Comparison of ENCODE assay signal across 7 cellular contexts in genomic region chr5:91703128-91703527, GRCh38.
"Had no signal": no experiment of that assay in that cellular context is flagged by ENCODE, and none has a peak within 500 bp of the region (broad histone marks: within the 10 kb centered on the region; RNA-seq: fewer than 3 reads in every experiment).

No MANE protein-coding gene starts in this region.

- H3K4me3 Mint-ChIP-seq: H9, HFFc6 had no signal

- H3K27ac Mint-ChIP-seq: HFFc6 had no signal

- DNase-seq: GM23248, H9, HCEC 1CT, HFFc6, IMR-90, KG1 had no signal

- H3K4me3 ChIP-seq: GM23248, K562 had no signal

- H3K4me1 Mint-ChIP-seq: H9 had no signal

- H3K27ac ChIP-seq: GM23248 had no signal

- H3K9me3 Mint-ChIP-seq: H9 had no signal
